In the genomic region with DNA sequence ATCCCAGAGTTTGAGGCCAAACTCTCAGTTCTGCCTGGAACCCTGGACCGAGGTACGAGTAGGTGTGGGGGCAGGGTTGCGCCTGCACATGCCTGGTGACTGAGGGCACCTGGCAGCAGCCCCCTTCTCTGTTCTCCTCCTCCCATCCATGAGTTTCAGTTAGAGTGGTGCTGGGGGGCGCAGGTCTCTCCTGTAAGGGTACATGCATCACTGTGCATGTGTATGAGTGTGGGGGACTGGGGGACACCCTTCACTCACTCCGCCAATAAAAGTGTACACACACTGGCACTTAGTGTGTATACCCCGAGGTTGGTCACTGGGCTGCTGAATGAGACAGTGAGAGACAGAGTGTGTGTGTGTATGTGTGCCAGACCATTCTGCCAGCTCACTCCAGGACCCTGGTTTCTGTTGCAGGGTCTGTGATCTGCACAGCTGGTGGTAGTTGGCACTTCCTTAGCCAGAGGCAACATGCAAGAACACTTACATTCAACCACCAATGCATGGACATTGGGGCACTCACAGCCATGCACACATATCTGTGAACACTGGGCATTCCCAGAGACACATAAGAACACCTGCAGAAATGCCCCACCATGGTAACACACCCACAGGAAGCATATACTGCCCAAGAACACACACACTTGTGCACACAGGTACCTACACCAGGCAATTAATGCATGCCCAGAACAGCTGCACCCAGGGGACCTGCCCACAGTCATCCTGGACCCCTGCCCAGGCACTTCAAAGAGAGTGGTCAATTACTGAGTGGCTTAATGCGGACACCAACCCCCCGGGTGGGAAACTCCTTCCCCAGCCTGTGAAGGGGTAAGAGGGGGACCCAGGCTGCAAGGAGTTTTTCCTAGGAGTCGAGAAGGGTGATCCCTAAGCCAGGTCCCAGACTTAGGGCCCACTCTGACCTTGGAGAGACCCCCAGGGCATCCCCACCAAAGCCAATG, we compare ENCODE assay signal across 1 cellular context.
TF ChIP-seq lines count a peak whose summit lies in the region.

No MANE protein-coding gene starts in this region.

TF ChIP-seq in GM12878, 131 proteins besides CTCF, POLR2A, EP300 and RAD21:
- TF ChIP-seq IKZF1 (conservative IDR thresholded peaks at IDR 0.05), result peak; percentile 47; the same call in 1 of the 2 replicates
- no peak for TF ChIP-seq JUNB (IDR thresholded peaks at IDR 0.05)
- no peak for TF ChIP-seq FOXM1 (IDR thresholded peaks at IDR 0.05; ENCODE audit: low read depth, low read length)
- 0 out of 4 replicates have a peak, but pooled peaks of 1 of the 2 experiments have one; percentile 9 for TF ChIP-seq IKZF2 (IDR thresholded peaks at IDR 0.05)
- peak; percentile 29; the same call in 1 of the 2 replicates for TF ChIP-seq SMARCA5 (IDR thresholded peaks at IDR 0.05)
- TF ChIP-seq, protein P1, sequence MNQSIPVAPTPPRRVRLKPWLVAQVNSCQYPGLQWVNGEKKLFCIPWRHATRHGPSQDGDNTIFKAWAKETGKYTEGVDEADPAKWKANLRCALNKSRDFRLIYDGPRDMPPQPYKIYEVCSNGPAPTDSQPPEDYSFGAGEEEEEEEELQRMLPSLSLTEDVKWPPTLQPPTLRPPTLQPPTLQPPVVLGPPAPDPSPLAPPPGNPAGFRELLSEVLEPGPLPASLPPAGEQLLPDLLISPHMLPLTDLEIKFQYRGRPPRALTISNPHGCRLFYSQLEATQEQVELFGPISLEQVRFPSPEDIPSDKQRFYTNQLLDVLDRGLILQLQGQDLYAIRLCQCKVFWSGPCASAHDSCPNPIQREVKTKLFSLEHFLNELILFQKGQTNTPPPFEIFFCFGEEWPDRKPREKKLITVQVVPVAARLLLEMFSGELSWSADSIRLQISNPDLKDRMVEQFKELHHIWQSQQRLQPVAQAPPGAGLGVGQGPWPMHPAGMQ (IDR thresholded peaks at IDR 0.05; ENCODE audit: borderline replicate concordance), result no peak
- TF ChIP-seq, protein P2, sequence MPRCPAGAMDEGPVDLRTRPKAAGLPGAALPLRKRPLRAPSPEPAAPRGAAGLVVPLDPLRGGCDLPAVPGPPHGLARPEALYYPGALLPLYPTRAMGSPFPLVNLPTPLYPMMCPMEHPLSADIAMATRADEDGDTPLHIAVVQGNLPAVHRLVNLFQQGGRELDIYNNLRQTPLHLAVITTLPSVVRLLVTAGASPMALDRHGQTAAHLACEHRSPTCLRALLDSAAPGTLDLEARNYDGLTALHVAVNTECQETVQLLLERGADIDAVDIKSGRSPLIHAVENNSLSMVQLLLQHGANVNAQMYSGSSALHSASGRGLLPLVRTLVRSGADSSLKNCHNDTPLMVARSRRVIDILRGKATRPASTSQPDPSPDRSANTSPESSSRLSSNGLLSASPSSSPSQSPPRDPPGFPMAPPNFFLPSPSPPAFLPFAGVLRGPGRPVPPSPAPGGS (IDR thresholded peaks at IDR 0.05; ENCODE audit: borderline replicate concordance, insufficient read depth, low read depth, low read length, poor library complexity, severe bottlenecking), result no peak
TF ChIP-seq in GM12878: peak in this region for 3.
